8 cellular contexts compared by ENCODE assay signal in genomic region chr6:10429638-10430427, GRCh38. TPM values are rescaled to one million over a fixed set of nuclear protein-coding genes. Genes with fewer than 3 reads are reported as not detected.
A peak's percentile ranks its signal among the peaks of the same experiment; 100 is the strongest.
DNase-seq lines count a peak whose midpoint lies in the region; ATAC-seq and TF ChIP-seq lines count a peak whose summit lies in the region.

No MANE protein-coding gene starts in this region.

- no peak overlapping the region for H3K27ac Mint-ChIP-seq in nephron
- H3K27ac Mint-ChIP-seq in endothelial cell (ENCODE audit: unreplicated experiment), result no peak overlapping the region

- DNase-seq in SIG-M5 treated with dmso at 0.1 percent for 504 hours (lab: John Stamatoyannopoulos, UW; ENCODE audit: unreplicated experiment), result peak; percentile 57
- no peak for DNase-seq in SIG-M5 (lab: John Stamatoyannopoulos, UW)
- peak; percentile 37 for DNase-seq in NOMO-1 treated with dmso at 0.1 percent for 144 hours (lab: John Stamatoyannopoulos, UW; ENCODE audit: unreplicated experiment)
- peak; percentile 64 for DNase-seq in choroid plexus epithelial cell (ENCODE audit: low read depth)
- DNase-seq in endothelial cell (ENCODE audit: low spot score), result no peak

- peak; percentile 60 for TF ChIP-seq CTCF in choroid plexus epithelial cell (conservative IDR thresholded peaks at IDR 0.05; ENCODE audit: low read depth, low read length)
- peak; percentile 37 to 73 (median 58) for TF ChIP-seq CTCF in nephron (IDR thresholded peaks at IDR 0.05; ENCODE audit: unreplicated experiment in 3 of 3)
- TF ChIP-seq CTCF in endothelial cell (IDR thresholded peaks at IDR 0.05; ENCODE audit: unreplicated experiment), result no peak

- H3K9me3 Mint-ChIP-seq in nephron (no peaks in the 10 kb centered on the region), endothelial cell (ENCODE audit: unreplicated experiment) (no peaks in the 10 kb centered on the region)

- H3K4me1 Mint-ChIP-seq in nephron, result peaks cover 12% of the 10 kb centered on the region
- H3K4me1 Mint-ChIP-seq in endothelial cell (ENCODE audit: unreplicated experiment), result peaks cover 25% of the 10 kb centered on the region

- H3K27me3 Mint-ChIP-seq in nephron (ENCODE audit: low read depth) (peaks cover 70% of the 10 kb centered on the region), endothelial cell (ENCODE audit: unreplicated experiment) (peaks cover 12% of the 10 kb centered on the region)

- H3K36me3 Mint-ChIP-seq in nephron (ENCODE audit: low read depth), result no peaks in the 10 kb centered on the region
- no peaks in the 10 kb centered on the region for H3K36me3 Mint-ChIP-seq in endothelial cell (ENCODE audit: low read depth, unreplicated experiment)

- H3K4me3 ChIP-seq in choroid plexus epithelial cell (ENCODE audit: low read depth, low read length), result no peak overlapping the region

- ATAC-seq in GM19467 (IDR thresholded peaks at IDR 0.05; ENCODE audit: unreplicated experiment), result peak; percentile 76
- ATAC-seq in HG03460 (IDR thresholded peaks at IDR 0.05; ENCODE audit: unreplicated experiment), result peak; percentile 72

- peak overlapping the region in 1 of 3 experiments; percentile 7 for H3K4me3 Mint-ChIP-seq in nephron
- no peak overlapping the region for H3K4me3 Mint-ChIP-seq in endothelial cell (ENCODE audit: unreplicated experiment)

RNA-seq across cellular contexts. Expression of gene TFAP2A, which starts 15.0 kb away (rescaled TPM):
- 0.31 TPM for total RNA-seq in endothelial cell (ENCODE audit: unreplicated experiment)

Comparison
In these comparisons a context has a peak if more than half of its experiments do, and no peak if none do; other contexts are left out.
1. DNase-seq: peak in SIG-M5 treated with dmso at 0.1 percent for 504 hours (single experiment), NOMO-1 treated with dmso at 0.1 percent for 144 hours (single experiment) and choroid plexus epithelial cell (single experiment); none in SIG-M5 (single experiment) and endothelial cell (single experiment).